Comparison of ENCODE assay signal across 1 cellular context in genomic region chr1:205610036-205610435, GRCh38.
TF ChIP-seq lines count a peak whose summit lies in the region.

No MANE protein-coding gene starts in this region.

TF ChIP-seq in SK-N-SH, 30 proteins besides CTCF, POLR2A, EP300 and RAD21 (continued from another document):
- no peak for TF ChIP-seq MEF2A (IDR thresholded peaks at IDR 0.05; ENCODE audit: borderline replicate concordance, low read depth)
- TF ChIP-seq GATA2 (CRISPR knock-in tag; IDR thresholded peaks at IDR 0.05): no peak
- TF ChIP-seq GABPA (IDR thresholded peaks at IDR 0.05; ENCODE audit: low read depth): no peak
- no peak for TF ChIP-seq POLR2AphosphoS5 (IDR thresholded peaks at IDR 0.05; ENCODE audit: low read depth, low read length)
- TF ChIP-seq USF2 (IDR thresholded peaks at IDR 0.05; ENCODE audit: borderline replicate concordance, low read depth, low read length): no peak
- TF ChIP-seq, protein P1, sequence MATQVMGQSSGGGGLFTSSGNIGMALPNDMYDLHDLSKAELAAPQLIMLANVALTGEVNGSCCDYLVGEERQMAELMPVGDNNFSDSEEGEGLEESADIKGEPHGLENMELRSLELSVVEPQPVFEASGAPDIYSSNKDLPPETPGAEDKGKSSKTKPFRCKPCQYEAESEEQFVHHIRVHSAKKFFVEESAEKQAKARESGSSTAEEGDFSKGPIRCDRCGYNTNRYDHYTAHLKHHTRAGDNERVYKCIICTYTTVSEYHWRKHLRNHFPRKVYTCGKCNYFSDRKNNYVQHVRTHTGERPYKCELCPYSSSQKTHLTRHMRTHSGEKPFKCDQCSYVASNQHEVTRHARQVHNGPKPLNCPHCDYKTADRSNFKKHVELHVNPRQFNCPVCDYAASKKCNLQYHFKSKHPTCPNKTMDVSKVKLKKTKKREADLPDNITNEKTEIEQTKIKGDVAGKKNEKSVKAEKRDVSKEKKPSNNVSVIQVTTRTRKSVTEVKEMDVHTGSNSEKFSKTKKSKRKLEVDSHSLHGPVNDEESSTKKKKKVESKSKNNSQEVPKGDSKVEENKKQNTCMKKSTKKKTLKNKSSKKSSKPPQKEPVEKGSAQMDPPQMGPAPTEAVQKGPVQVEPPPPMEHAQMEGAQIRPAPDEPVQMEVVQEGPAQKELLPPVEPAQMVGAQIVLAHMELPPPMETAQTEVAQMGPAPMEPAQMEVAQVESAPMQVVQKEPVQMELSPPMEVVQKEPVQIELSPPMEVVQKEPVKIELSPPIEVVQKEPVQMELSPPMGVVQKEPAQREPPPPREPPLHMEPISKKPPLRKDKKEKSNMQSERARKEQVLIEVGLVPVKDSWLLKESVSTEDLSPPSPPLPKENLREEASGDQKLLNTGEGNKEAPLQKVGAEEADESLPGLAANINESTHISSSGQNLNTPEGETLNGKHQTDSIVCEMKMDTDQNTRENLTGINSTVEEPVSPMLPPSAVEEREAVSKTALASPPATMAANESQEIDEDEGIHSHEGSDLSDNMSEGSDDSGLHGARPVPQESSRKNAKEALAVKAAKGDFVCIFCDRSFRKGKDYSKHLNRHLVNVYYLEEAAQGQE (IDR thresholded peaks at IDR 0.05; ENCODE audit: low read depth, low read length): no peak
- TF ChIP-seq NFIC (IDR thresholded peaks at IDR 0.05; ENCODE audit: borderline replicate concordance): peak; percentile 15; the same call in 1 of the 2 replicates
- no peak for TF ChIP-seq FOXJ3 (CRISPR knock-in tag; IDR thresholded peaks at IDR 0.05)
- TF ChIP-seq RCOR1 (IDR thresholded peaks at IDR 0.05; ENCODE audit: low read length): no peak
- TF ChIP-seq JUND (IDR thresholded peaks at IDR 0.05): peak; percentile 41; the same call in 1 of the 2 replicates
- TF ChIP-seq EZH2phosphoT487 (IDR thresholded peaks at IDR 0.05; ENCODE audit: borderline replicate concordance, low read depth): no peak
- TF ChIP-seq, protein P2, sequence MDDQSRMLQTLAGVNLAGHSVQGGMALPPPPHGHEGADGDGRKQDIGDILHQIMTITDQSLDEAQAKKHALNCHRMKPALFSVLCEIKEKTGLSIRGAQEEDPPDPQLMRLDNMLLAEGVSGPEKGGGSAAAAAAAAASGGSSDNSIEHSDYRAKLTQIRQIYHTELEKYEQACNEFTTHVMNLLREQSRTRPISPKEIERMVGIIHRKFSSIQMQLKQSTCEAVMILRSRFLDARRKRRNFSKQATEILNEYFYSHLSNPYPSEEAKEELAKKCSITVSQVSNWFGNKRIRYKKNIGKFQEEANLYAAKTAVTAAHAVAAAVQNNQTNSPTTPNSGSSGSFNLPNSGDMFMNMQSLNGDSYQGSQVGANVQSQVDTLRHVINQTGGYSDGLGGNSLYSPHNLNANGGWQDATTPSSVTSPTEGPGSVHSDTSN (IDR thresholded peaks at IDR 0.05): no peak
- no peak; the same call in 1 of the 2 replicates for TF ChIP-seq TCF12 (IDR thresholded peaks at IDR 0.05)
- no peak for TF ChIP-seq ELF1 (IDR thresholded peaks at IDR 0.05)
